ENCODE assay signal across 8 cellular contexts in genomic region chr7:23298885-23299769, GRCh38. TPM values are rescaled to one million over a fixed set of nuclear protein-coding genes. Genes with fewer than 3 reads are reported as not detected.
DNase-seq lines count a peak whose midpoint lies in the region; TF ChIP-seq lines count a peak whose summit lies in the region.

Gene MALSU1 (plus strand): TSS chr7:23299339. CDS start chr7:23299353, 14 bp downstream.

- peak; percentile 97 for DNase-seq in GF-D8 (lab: John Stamatoyannopoulos, UW)
- peak; percentile 95 for DNase-seq in HEK293T (ENCODE audit: extremely low spot score)
- DNase-seq in MV-4-11 (lab: John Stamatoyannopoulos, UW) = peak; percentile 95
- DNase-seq in SK-MEL-5 (ENCODE audit: low read depth, low spot score) = peak; percentile 99
- DNase-seq in activated naive CD4-positive, alpha-beta T cell treated with Interleukin-2 at 50 U/mL for 16 hours = peak; percentile 97
- peak; percentile 93 for DNase-seq in foreskin melanocyte

- H3K36me3 ChIP-seq in neuron (ENCODE audit: insufficient read depth, low read length) = peaks cover 22% of the 10 kb centered on the region
- H3K36me3 ChIP-seq in subcutaneous abdominal adipose tissue (ENCODE audit: control insufficient read depth in 5 of 5, insufficient read depth in 5 of 5, low read length in 5 of 5) = peaks cover 3 to 10% (median 6%) of the 10 kb centered on the region in 5 donors

- H3K4me1 ChIP-seq in neuron (ENCODE audit: insufficient read depth, low read length) (peaks cover 10% of the 10 kb centered on the region), subcutaneous abdominal adipose tissue (ENCODE audit: control insufficient read depth in 5 of 5, insufficient read depth in 5 of 5, low read length in 5 of 5) (peaks cover 6 to 40% (median 23%) of the 10 kb centered on the region in 5 donors)

- H3K4me3 ChIP-seq in neuron (ENCODE audit: low read length) (peak within 1 kb of the TSS; percentile 70), subcutaneous abdominal adipose tissue (ENCODE audit: low read depth in 1 of 5, low read length in 5 of 5) (peak within 1 kb of the TSS; percentile 89 to 98 (median 96))

- POLR2A ChIA-PET in HEK293T (lab: Yijun Ruan, JAX) = interaction anchor here (0.6 to 2.4 kb wide), 15 partner anchors 9 to 356 kb away, joined by 3 to 11 read pairs (median 3); no protein-coding TSS in a partner anchor

- CTCF ChIA-PET in HEK293T (lab: Yijun Ruan, JAX) = interaction anchor here (0.7 kb wide), 2 partner anchors 34 to 1974 kb away, joined by 3 read pairs; no protein-coding TSS in a partner anchor

- peak within 1 kb of the TSS; percentile 82 for H3K27ac ChIP-seq in subcutaneous abdominal adipose tissue (ENCODE audit: low read depth, low read length)

- in situ Hi-C loops in SK-MEL-5 (cut with HindIII; ENCODE audit: low pct_unique_long_range_greater_than_20kb, low sequenced_read_pairs) = no loop called here

- no peaks in the 10 kb centered on the region for H3K27me3 ChIP-seq in neuron (ENCODE audit: insufficient read depth, low read length)
- H3K27me3 ChIP-seq in subcutaneous abdominal adipose tissue (ENCODE audit: control insufficient read depth in 5 of 5, insufficient read depth in 4 of 5, low read length in 5 of 5) = no peaks in the 10 kb centered on the region

- H3K9ac ChIP-seq in subcutaneous abdominal adipose tissue (ENCODE audit: low read length in 5 of 5) = peak within 1 kb of the TSS; percentile 84 to 95 (median 92)

- H3K9me3 ChIP-seq in neuron (ENCODE audit: low read length) = no peaks in the 10 kb centered on the region
- no peaks in the 10 kb centered on the region for H3K9me3 ChIP-seq in subcutaneous abdominal adipose tissue (ENCODE audit: control insufficient read depth in 5 of 5, low read length in 5 of 5)

- peak within 1 kb of the TSS; percentile 14 for H2AFZ ChIP-seq in neuron (ENCODE audit: low read depth, low read length)

TF ChIP-seq in HEK293T, 16 proteins besides CTCF, POLR2A, EP300 and RAD21:
- no peak for TF ChIP-seq ARNT (IDR thresholded peaks at IDR 0.05)
- TF ChIP-seq SP1 (IDR thresholded peaks at IDR 0.05) = no peak
- peak; percentile 60 for TF ChIP-seq ELF4 (IDR thresholded peaks at IDR 0.05)
- TF ChIP-seq, protein P1, sequence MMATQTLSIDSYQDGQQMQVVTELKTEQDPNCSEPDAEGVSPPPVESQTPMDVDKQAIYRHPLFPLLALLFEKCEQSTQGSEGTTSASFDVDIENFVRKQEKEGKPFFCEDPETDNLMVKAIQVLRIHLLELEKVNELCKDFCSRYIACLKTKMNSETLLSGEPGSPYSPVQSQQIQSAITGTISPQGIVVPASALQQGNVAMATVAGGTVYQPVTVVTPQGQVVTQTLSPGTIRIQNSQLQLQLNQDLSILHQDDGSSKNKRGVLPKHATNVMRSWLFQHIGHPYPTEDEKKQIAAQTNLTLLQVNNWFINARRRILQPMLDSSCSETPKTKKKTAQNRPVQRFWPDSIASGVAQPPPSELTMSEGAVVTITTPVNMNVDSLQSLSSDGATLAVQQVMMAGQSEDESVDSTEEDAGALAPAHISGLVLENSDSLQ (IDR thresholded peaks at IDR 0.05) = no peak; the same call in 1 of the 2 replicates
- TF ChIP-seq ZNF384 (IDR thresholded peaks at IDR 0.05) = no peak
- no peak for TF ChIP-seq BHLHE40 (IDR thresholded peaks at IDR 0.05; ENCODE audit: borderline replicate concordance)
- TF ChIP-seq L3MBTL2 (conservative IDR thresholded peaks at IDR 0.05) = peak; percentile 67
- TF ChIP-seq FOXK2 (IDR thresholded peaks at IDR 0.05) = no peak
- no peak for TF ChIP-seq FOXA1 (IDR thresholded peaks at IDR 0.05)
- TF ChIP-seq FOXM1 (IDR thresholded peaks at IDR 0.05; ENCODE audit: borderline replicate concordance) = no peak

RNA-seq across cellular contexts. Expression of gene MALSU1, which starts in this region (rescaled TPM):
- total RNA-seq in SK-MEL-5 (2014; rRNA removed; shearing (Covaris generic)) = 173 and 188 TPM in 2 replicates
- 104 and 123 TPM in 2 replicates for polyA plus RNA-seq in SK-MEL-5 (2015; cell fraction: cytosol; rRNA removed)
- polyA plus RNA-seq in SK-MEL-5 (2015; cell fraction: nucleus; rRNA removed) = 38.2 and 39.5 TPM in 2 replicates

Comparison
In these comparisons a context has a peak if more than half of its experiments do, and no peak if none do; other contexts are left out.
1. Peak in every context shown above with its lines: DNase-seq, H3K4me3 ChIP-seq and H3K27ac ChIP-seq.